8 cellular contexts compared by ENCODE assay signal in genomic region chr16:77788196-77789084, GRCh38. TPM values are rescaled to one million over a fixed set of nuclear protein-coding genes. Genes with fewer than 3 reads are reported as not detected.
DNase-seq lines count a peak whose midpoint lies in the region; ATAC-seq and TF ChIP-seq lines count a peak whose summit lies in the region.

A gene with protein sequence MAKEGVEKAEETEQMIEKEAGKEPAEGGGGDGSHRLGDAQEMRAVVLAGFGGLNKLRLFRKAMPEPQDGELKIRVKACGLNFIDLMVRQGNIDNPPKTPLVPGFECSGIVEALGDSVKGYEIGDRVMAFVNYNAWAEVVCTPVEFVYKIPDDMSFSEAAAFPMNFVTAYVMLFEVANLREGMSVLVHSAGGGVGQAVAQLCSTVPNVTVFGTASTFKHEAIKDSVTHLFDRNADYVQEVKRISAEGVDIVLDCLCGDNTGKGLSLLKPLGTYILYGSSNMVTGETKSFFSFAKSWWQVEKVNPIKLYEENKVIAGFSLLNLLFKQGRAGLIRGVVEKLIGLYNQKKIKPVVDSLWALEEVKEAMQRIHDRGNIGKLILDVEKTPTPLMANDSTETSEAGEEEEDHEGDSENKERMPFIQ (plus strand): TSS chr16:77788564. CDS start chr16:77788683, 119 bp downstream.

- intact Hi-C loops in transverse colon (cut with DNase I; ENCODE audit: low total_unique reads), result no loop called here

- no peak for TF ChIP-seq POLR2A in transverse colon (IDR thresholded peaks at IDR 0.05)

- H3K27me3 ChIP-seq in BLaER1 treated with 17β-estradiol and CSF1 and Interleukin-3, amounts not matched to agents 10 nM and 100 nM, result peaks cover 44 to 61% (median 55%) of the 10 kb centered on the region in 11 experiments
- H3K27me3 ChIP-seq in transverse colon, result peaks cover 63% of the 10 kb centered on the region

- H3K27ac Mint-ChIP-seq in T-cell (no peak within 1 kb of the TSS), mesothelial cell of epicardium (no peak within 1 kb of the TSS)

- no peak for TF ChIP-seq EP300 in transverse colon (IDR thresholded peaks at IDR 0.05; ENCODE audit: low read depth)

- peaks cover 0 to 19% (median 11%) of the 10 kb centered on the region in 11 experiments; a peak in 7 of 22 replicates for H4K20me1 ChIP-seq in BLaER1 treated with 17β-estradiol and CSF1 and Interleukin-3, amounts not matched to agents 10 nM and 100 nM

- peak within 1 kb of the TSS; percentile 57 to 69 (median 60) for H3K4me3 Mint-ChIP-seq in T-cell
- peak within 1 kb of the TSS; percentile 88 for H3K4me3 Mint-ChIP-seq in mesothelial cell of epicardium

- TF ChIP-seq CTCF in epithelial cell of proximal tubule (conservative IDR thresholded peaks at IDR 0.05; ENCODE audit: low read depth, low read length) (no peak), mesothelial cell of epicardium (IDR thresholded peaks at IDR 0.05; ENCODE audit: unreplicated experiment) (no peak), transverse colon (IDR thresholded peaks at IDR 0.05) (no peak)

- ATAC-seq in GM19438 (IDR thresholded peaks at IDR 0.05; ENCODE audit: low read depth, unreplicated experiment) (peak; percentile 68), T-cell (replicated peaks in 1 of 4) (no peak), GM21723 (IDR thresholded peaks at IDR 0.05; ENCODE audit: unreplicated experiment) (no peak)

- peak within 1 kb of the TSS; percentile 53 to 77 (median 65) for H3K4me3 ChIP-seq in BLaER1 treated with 17β-estradiol and CSF1 and Interleukin-3, amounts not matched to agents 10 nM and 100 nM
- H3K4me3 ChIP-seq in epithelial cell of proximal tubule (ENCODE audit: low read depth, low read length), result peak within 1 kb of the TSS; percentile 52
- H3K4me3 ChIP-seq in transverse colon, result peak within 1 kb of the TSS; percentile 22 to 58 (median 40)

- H3K27ac ChIP-seq in BLaER1 treated with 17β-estradiol and CSF1 and Interleukin-3, amounts not matched to agents 10 nM and 100 nM, result no peak within 1 kb of the TSS
- no peak within 1 kb of the TSS for H3K27ac ChIP-seq in transverse colon

- H3K9me3 ChIP-seq in BLaER1 treated with 17β-estradiol and CSF1 and Interleukin-3, amounts not matched to agents 10 nM and 100 nM (replicated peaks in 1 of 11), result peaks cover 0 to 11% (median 4%) of the 10 kb centered on the region in 11 experiments; a peak in 6 of 22 replicates
- H3K9me3 ChIP-seq in transverse colon, result no peaks in the 10 kb centered on the region

- CTCF ChIA-PET in T-cell (lab: Charles Lee), result no interaction called here

- no peaks in the 10 kb centered on the region for H3K36me3 ChIP-seq in BLaER1 treated with 17β-estradiol and CSF1 and Interleukin-3, amounts not matched to agents 10 nM and 100 nM
- no peaks in the 10 kb centered on the region for H3K36me3 ChIP-seq in transverse colon

- no peaks in the 10 kb centered on the region for H3K9me3 Mint-ChIP-seq in T-cell
- H3K9me3 Mint-ChIP-seq in mesothelial cell of epicardium, result no peaks in the 10 kb centered on the region

- no peak for DNase-seq in T-cell
- no peak for DNase-seq in epithelial cell of proximal tubule (ENCODE audit: low read depth)
- peak in 1 of 2 experiments; percentile 59 for DNase-seq in mesothelial cell of epicardium (ENCODE audit: low spot score in 2 of 2, unreplicated experiment in 2 of 2)
- no peak for DNase-seq in transverse colon
- DNase-seq in KG1 (lab: John Stamatoyannopoulos, UW), result no peak

- H3K27me3 Mint-ChIP-seq in T-cell, result peaks cover 64% of the 10 kb centered on the region in 2 donors
- H3K27me3 Mint-ChIP-seq in mesothelial cell of epicardium (ENCODE audit: low read depth), result peaks cover 64% of the 10 kb centered on the region

- in situ Hi-C loops in transverse colon (cut with MboI; ENCODE audit: low pct_ligation_motif_present in 1 of 4, low pct_unique_long_range_greater_than_20kb in 1 of 4, low sequenced_read_pairs in 3 of 4), result no loop called here

- H3K4me2 ChIP-seq in BLaER1 treated with 17β-estradiol and CSF1 and Interleukin-3, amounts not matched to agents 10 nM and 100 nM, result peak within 1 kb of the TSS; percentile 89 to 100 (median 96)

- H3K4me1 Mint-ChIP-seq in T-cell (peaks cover 5 to 16% (median 12%) of the 10 kb centered on the region in 3 donors), mesothelial cell of epicardium (peaks cover 13% of the 10 kb centered on the region)

- H3K4me1 ChIP-seq in BLaER1 treated with 17β-estradiol and CSF1 and Interleukin-3, amounts not matched to agents 10 nM and 100 nM, result peaks cover 12 to 21% (median 19%) of the 10 kb centered on the region in 10 experiments
- H3K4me1 ChIP-seq in transverse colon, result peaks cover 0 to 17% (median 10%) of the 10 kb centered on the region in 4 donors

- POLR2A ChIA-PET in T-cell (lab: Charles Lee), result no interaction called here

- peak within 1 kb of the TSS in 7 of 11 experiments; percentile 11 to 63 (median 33); a peak in 11 of 22 replicates for H3K9ac ChIP-seq in BLaER1 treated with 17β-estradiol and CSF1 and Interleukin-3, amounts not matched to agents 10 nM and 100 nM

- H3K36me3 Mint-ChIP-seq in T-cell, result no peaks in the 10 kb centered on the region
- no peaks in the 10 kb centered on the region for H3K36me3 Mint-ChIP-seq in mesothelial cell of epicardium

- WGBS in transverse colon (ENCODE audit: low coverage in 1 of 2), 2 donors, result 3% methylated on average over 56 of the region's 76 CpGs; no CpG with 5 or more reads in 1 of the 2 donors

RNA-seq across cellular contexts. Expression of the gene that starts here (rescaled TPM):
- under 1 TPM in 2 of 5 donors, not detected in 3; 0.10 to 0.12 TPM for total RNA-seq in T-cell
- 0.29 and 0.92 TPM in 2 replicates for total RNA-seq in epithelial cell of proximal tubule
- total RNA-seq in mesothelial cell of epicardium, result 6.3 to 8.0 TPM (median 6.8 TPM) in 3 replicates
- total RNA-seq in transverse colon, result 1 to 10 TPM in 3 of 4 donors, under 1 TPM in 1; 0.80 to 1.4 (median 1.2) TPM
